33 cellular contexts compared by ENCODE assay signal in genomic region chr7:156420496-156420895, GRCh38.
"Had no signal": no experiment of that assay in that cellular context is flagged by ENCODE, and none has a peak within 500 bp of the region (broad histone marks: within the 10 kb centered on the region; RNA-seq: fewer than 3 reads in every experiment).

No MANE protein-coding gene starts in this region.

- H3K27me3 ChIP-seq: MG63 had no signal

- H3K36me3 ChIP-seq: MG63 had no signal

- H3K27ac ChIP-seq: KMS-11 had no signal

- H3K9me3 ChIP-seq: MG63 had no signal

- DNase-seq: Karpas-422, Kasumi-1, KBM-7, KG1, MG63, MM.1S, NCI-H1048, NCI-H1092, NCI-H1092 treated with DMSO at 0.1 percent for 48 hours, NCI-H1105 treated with DMSO at 0.1 percent for 48 hours, NCI-H1417 treated with DMSO at 0.1 percent for 48 hours, NCI-H1436, NCI-H1436 treated with DMSO at 0.1 percent for 48 hours, NCI-H146, NCI-H1694, NCI-H1694 treated with DMSO at 0.1 percent for 48 hours, NCI-H187, NCI-H187 treated with DMSO at 0.1 percent for 48 hours, NCI-H1930, NCI-H2029, NCI-H2029 treated with DMSO at 0.1 percent for 48 hours, NCI-H2081, NCI-H2081 treated with DMSO at 0.1 percent for 48 hours, NCI-H2107, NCI-H2171, NCI-H2171 treated with DMSO at 0.1 percent for 48 hours, NCI-H2227 treated with DMSO at 0.1 percent for 48 hours, NCI-H226, NCI-H345, NCI-H446, NCI-H446 treated with DMSO at 0.1 percent for 48 hours, NCI-H510A had no signal

- H3K4me3 ChIP-seq: MG63 had no signal
